Comparison of ENCODE assay signal across 8 cellular contexts in the genomic region with DNA sequence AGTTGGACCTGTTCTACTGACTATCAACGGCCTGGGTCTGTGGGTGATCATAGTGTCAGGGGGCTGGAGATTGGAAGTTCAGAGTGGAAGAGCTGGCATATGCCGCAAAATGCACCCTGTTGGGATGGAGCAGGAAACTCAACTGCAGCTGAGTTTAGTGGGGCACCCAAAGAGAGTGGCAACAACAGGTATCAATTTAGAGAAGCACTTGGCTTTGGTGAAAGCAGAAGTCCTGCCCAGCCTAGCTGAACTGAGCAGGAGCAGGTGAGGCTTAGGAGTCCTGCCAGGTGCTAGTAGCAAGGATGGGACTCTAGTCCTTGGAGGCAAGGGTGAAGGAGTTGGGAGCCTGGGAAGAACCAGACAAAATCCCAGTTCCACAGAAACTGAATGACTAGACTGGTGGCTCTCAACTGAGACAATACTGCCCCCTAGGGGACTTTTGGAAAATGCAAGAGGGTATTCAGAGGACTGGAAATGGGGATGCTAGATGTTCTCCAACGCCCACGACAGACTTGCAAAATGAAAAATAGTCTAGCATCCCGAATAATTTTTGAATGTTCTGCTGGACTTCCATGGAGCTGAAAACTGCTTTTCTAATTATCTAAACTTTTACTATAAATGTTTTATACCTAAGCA. TPM values are rescaled to one million over a fixed set of nuclear protein-coding genes. Genes with fewer than 3 reads are reported as not detected.
DNase-seq lines count a peak whose midpoint lies in the region; ATAC-seq and TF ChIP-seq lines count a peak whose summit lies in the region.

No MANE protein-coding gene starts in this region.

- no peak overlapping the region for H3K9ac ChIP-seq in parathyroid adenoma

- H3K9me3 ChIP-seq in parathyroid adenoma (ENCODE audit: control insufficient read depth, low read length): no peaks in the 10 kb centered on the region

- no peaks in the 10 kb centered on the region for H3K27me3 ChIP-seq in parathyroid adenoma (ENCODE audit: control insufficient read depth, insufficient read depth, low read length)

- H3K27me3 Mint-ChIP-seq in activated T-helper 17 cell treated with anti-CD3 and anti-CD28 coated beads, Interleukin-2, amount 50 U/mL, for 72 hours: no peaks in the 10 kb centered on the region

- no peaks in the 10 kb centered on the region for H3K36me3 ChIP-seq in parathyroid adenoma (ENCODE audit: control insufficient read depth, insufficient read depth, low read length)

- ATAC-seq in activated T-helper 17 cell treated with anti-CD3 and anti-CD28 coated beads, Interleukin-2, amount 50 U/mL, for 72 hours (replicated peaks): peak; percentile 59

- H3K36me3 Mint-ChIP-seq in activated T-helper 17 cell treated with anti-CD3 and anti-CD28 coated beads, Interleukin-2, amount 50 U/mL, for 72 hours (ENCODE audit: low read depth): no peaks in the 10 kb centered on the region

- DNase-seq in SIG-M5 treated with dmso at 0.1 percent for 504 hours (lab: John Stamatoyannopoulos, UW; ENCODE audit: unreplicated experiment) (peak; percentile 38), SIG-M5 (lab: John Stamatoyannopoulos, UW) (no peak), HPDE6-E6E7 (ENCODE audit: extremely low spot score) (peak; percentile 34), OCI-M2 (lab: John Stamatoyannopoulos, UW; ENCODE audit: unreplicated experiment) (peak; percentile 12), foreskin fibroblast (peak in 1 of 2 donors; percentile 77), HuH-7.5 (ENCODE audit: low spot score) (no peak)

- no peak overlapping the region for H3K27ac ChIP-seq in parathyroid adenoma

- no peak overlapping the region for H2AFZ ChIP-seq in parathyroid adenoma

- H3K79me2 ChIP-seq in parathyroid adenoma: no peaks in the 10 kb centered on the region

- no peak overlapping the region for H3K4me3 ChIP-seq in foreskin fibroblast (ENCODE audit: low read depth in 1 of 2, low read length in 2 of 2)
- no peak overlapping the region for H3K4me3 ChIP-seq in parathyroid adenoma (ENCODE audit: low read depth, low read length)

- no peak overlapping the region for H3K4me3 Mint-ChIP-seq in activated T-helper 17 cell treated with anti-CD3 and anti-CD28 coated beads, Interleukin-2, amount 50 U/mL, for 72 hours

- H3K4me2 ChIP-seq in parathyroid adenoma (ENCODE audit: low read length): no peak overlapping the region

- H3K4me1 ChIP-seq in parathyroid adenoma: no peaks in the 10 kb centered on the region

- H3K27ac Mint-ChIP-seq in activated T-helper 17 cell treated with anti-CD3 and anti-CD28 coated beads, Interleukin-2, amount 50 U/mL, for 72 hours: no peak overlapping the region

- H3K9me3 Mint-ChIP-seq in activated T-helper 17 cell treated with anti-CD3 and anti-CD28 coated beads, Interleukin-2, amount 50 U/mL, for 72 hours: no peaks in the 10 kb centered on the region

- TF ChIP-seq CTCF in foreskin fibroblast (IDR thresholded peaks at IDR 0.05; ENCODE audit: low read depth, low read length): peak; percentile 38
- TF ChIP-seq CTCF in parathyroid adenoma (IDR thresholded peaks at IDR 0.05): peak; percentile 63

- H3K4me1 Mint-ChIP-seq in activated T-helper 17 cell treated with anti-CD3 and anti-CD28 coated beads, Interleukin-2, amount 50 U/mL, for 72 hours: no peaks in the 10 kb centered on the region

RNA-seq across cellular contexts. Expression of a gene that starts 49.4 kb away (rescaled TPM):
- total RNA-seq in activated T-helper 17 cell treated with anti-CD3 and anti-CD28 coated beads, Interleukin-2, amount 50 U/mL, for 72 hours: not detected

Comparison
In these comparisons a context has a peak if more than half of its experiments do, and no peak if none do; other contexts are left out.
1. DNase-seq: peak in SIG-M5 treated with dmso at 0.1 percent for 504 hours (single experiment), HPDE6-E6E7 (single experiment) and OCI-M2 (single experiment); none in SIG-M5 (single experiment) and HuH-7.5 (single experiment).